ENCODE assay signal across 19 cellular contexts in the genomic region with DNA sequence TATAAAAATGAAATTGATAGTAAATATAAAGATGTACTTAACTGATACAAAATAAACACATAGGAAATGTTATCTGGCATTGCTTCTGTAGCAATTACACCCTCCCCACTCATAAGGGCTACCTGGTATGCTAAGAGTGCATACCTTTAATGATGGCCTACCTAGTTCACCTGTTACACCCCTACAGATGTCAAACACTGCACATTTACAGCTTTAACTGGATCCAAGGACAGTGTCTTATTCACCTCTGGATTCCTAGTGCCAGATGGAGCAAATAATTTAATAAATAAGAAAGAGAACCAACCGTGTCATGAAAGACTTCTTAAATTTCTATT.
"Had no signal": no experiment of that assay in that cellular context is flagged by ENCODE, and none has a peak within 500 bp of the region (broad histone marks: within the 10 kb centered on the region; RNA-seq: fewer than 3 reads in every experiment).

No MANE protein-coding gene starts in this region.

- H3K9me3 Mint-ChIP-seq: dendritic cell treated with granulocyte-macrophage colony-stimulating factor and Interleukin-4, amounts not matched to agents 40 ng/mL and 50 ng/mL, for 4 days; effector memory CD8-positive, alpha-beta T cell; memory B cell; mesothelial cell of epicardium; natural killer cell treated with Interleukin-12 subunit alpha and Interleukin-12 subunit beta and Interleukin-15 and Interleukin-18, amount 100 ng/mL, for 72 hours; neural progenitor cell; type B pancreatic cell had no signal

- H3K27me3 ChIP-seq: pancreas, thyroid gland had no signal

- H3K27ac Mint-ChIP-seq: dendritic cell treated with granulocyte-macrophage colony-stimulating factor and Interleukin-4, amounts not matched to agents 40 ng/mL and 50 ng/mL, for 4 days; effector memory CD8-positive, alpha-beta T cell; memory B cell; mesothelial cell of epicardium; natural killer cell treated with Interleukin-12 subunit alpha and Interleukin-12 subunit beta and Interleukin-15 and Interleukin-18, amount 100 ng/mL, for 72 hours; neural progenitor cell; progenitor cell of endocrine pancreas; type B pancreatic cell had no signal

- H3K27ac ChIP-seq: heart left ventricle, lower lobe of right lung, neural progenitor cell, pancreas, suprapubic skin, thyroid gland had no signal

- H3K4me1 Mint-ChIP-seq: memory B cell, mesothelial cell of epicardium, neural progenitor cell had no signal

- H3K4me3 Mint-ChIP-seq: dendritic cell treated with granulocyte-macrophage colony-stimulating factor and Interleukin-4, amounts not matched to agents 40 ng/mL and 50 ng/mL, for 4 days; effector memory CD8-positive, alpha-beta T cell; memory B cell; mesothelial cell of epicardium; natural killer cell treated with Interleukin-12 subunit alpha and Interleukin-12 subunit beta and Interleukin-15 and Interleukin-18, amount 100 ng/mL, for 72 hours; neural progenitor cell; type B pancreatic cell had no signal

- H3K4me3 ChIP-seq: heart left ventricle, lower lobe of right lung, neural progenitor cell, pancreas, suprapubic skin, thyroid gland had no signal

- H3K9me3 ChIP-seq: heart left ventricle, lower lobe of right lung, pancreas, suprapubic skin, thyroid gland had no signal

- ATAC-seq: effector memory CD8-positive, alpha-beta T cell; left lobe of liver; right cardiac atrium had no signal

- DNase-seq: effector memory CD8-positive, alpha-beta T cell; heart left ventricle; hippocampal formation; lower lobe of right lung; pancreas; right cardiac atrium; small intestine; stimulated activated CD4-positive, alpha-beta T cell treated with anti-CD3 and anti-CD28 coated beads, Interleukin-2, amount 100 ng/mL, for 48 hours; stimulated activated naive CD8-positive, alpha-beta T cell treated with anti-CD3 and anti-CD28 coated beads, Interleukin-15, Interleukin-2, amounts not matched to agents 100 U/mL and 50 U/mL, for 24 hours; thyroid gland had no signal

- H3K36me3 ChIP-seq: heart left ventricle, lower lobe of right lung, neural progenitor cell, pancreas, suprapubic skin, thyroid gland had no signal

- H3K36me3 Mint-ChIP-seq: memory B cell; mesothelial cell of epicardium; natural killer cell treated with Interleukin-12 subunit alpha and Interleukin-12 subunit beta and Interleukin-15 and Interleukin-18, amount 100 ng/mL, for 72 hours; neural progenitor cell; type B pancreatic cell had no signal

- H3K4me1 ChIP-seq: heart left ventricle, lower lobe of right lung, neural progenitor cell, pancreas, suprapubic skin, thyroid gland had no signal
